In the genomic region with DNA sequence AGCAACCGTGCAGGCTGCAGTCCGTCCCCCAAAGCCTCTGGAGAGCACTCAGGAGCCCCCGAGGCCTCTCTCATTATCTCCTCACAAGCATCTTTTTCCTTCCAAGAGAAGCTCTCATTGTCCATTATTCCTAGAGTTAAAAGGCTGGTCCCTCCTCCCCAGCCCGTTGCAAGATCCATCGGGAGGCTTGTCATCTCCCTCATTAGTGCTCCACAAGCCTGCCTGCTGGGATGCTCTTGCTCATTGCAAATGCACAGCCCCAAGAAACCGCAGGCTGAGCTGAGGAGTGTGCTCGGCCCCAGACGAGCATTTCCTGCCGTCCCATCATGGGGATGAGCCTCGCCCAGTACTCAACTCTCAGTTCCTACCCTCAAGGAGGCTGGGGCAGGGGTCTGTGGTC, we compare ENCODE assay signal across 21 cellular contexts. TPM values are rescaled to one million over a fixed set of nuclear protein-coding genes. Genes with fewer than 3 reads are reported as not detected.
A peak's percentile ranks its signal among the peaks of the same experiment; 100 is the strongest.
DNase-seq lines count a peak whose midpoint lies in the region; ATAC-seq and TF ChIP-seq lines count a peak whose summit lies in the region.
"Had no signal": no experiment of that assay in that cellular context is flagged by ENCODE, and none has a peak within 500 bp of the region (broad histone marks: within the 10 kb centered on the region; RNA-seq: fewer than 3 reads in every experiment).

No MANE protein-coding gene starts in this region.

- no peaks in the 10 kb centered on the region for H3K27me3 Mint-ChIP-seq in HFFc6 (ENCODE audit: insufficient read depth)
- H3K27me3 Mint-ChIP-seq in glutamatergic neuron (ENCODE audit: unreplicated experiment), result peaks cover 6% of the 10 kb centered on the region
- peaks cover 0 to 8% of the 10 kb centered on the region in 2 donors for H3K27me3 Mint-ChIP-seq in natural killer cell treated with Interleukin-12 subunit alpha and Interleukin-12 subunit beta and Interleukin-15 and Interleukin-18, amount 100 ng/mL, for 72 hours

- H3K36me3 ChIP-seq in RWPE2 (ENCODE audit: low read depth), result no peaks in the 10 kb centered on the region
- H3K36me3 ChIP-seq in SJCRH30, result no peaks in the 10 kb centered on the region
- H3K36me3 ChIP-seq: MG63, neutrophil, sigmoid colon had no signal

- TF ChIP-seq CTCF in HFFc6 (IDR thresholded peaks at IDR 0.05) (no peak), RWPE2 (IDR thresholded peaks at IDR 0.05; ENCODE audit: poor library complexity, severe bottlenecking) (no peak), glutamatergic neuron (IDR thresholded peaks at IDR 0.05; ENCODE audit: partially characterized antibody, unreplicated experiment) (no peak)

- H3K27ac Mint-ChIP-seq in HFFc6, result peak overlapping the region; percentile 9; the same call in 1 of the 2 replicates
- peak overlapping the region; percentile 34 for H3K27ac Mint-ChIP-seq in glutamatergic neuron (ENCODE audit: unreplicated experiment)
- H3K27ac Mint-ChIP-seq in natural killer cell treated with Interleukin-12 subunit alpha and Interleukin-12 subunit beta and Interleukin-15 and Interleukin-18, amount 100 ng/mL, for 72 hours, result no peak overlapping the region
- H3K27ac Mint-ChIP-seq: activated CD4-positive, alpha-beta T cell treated with anti-CD3 and anti-CD28 coated beads for 36 hours; immature natural killer cell; memory B cell had no signal

- ATAC-seq in RWPE2 (ENCODE audit: low read depth), result no peak
- ATAC-seq in natural killer cell treated with Interleukin-12 subunit alpha and Interleukin-12 subunit beta and Interleukin-15 and Interleukin-18, amount 100 ng/mL, for 72 hours, result no peak
- ATAC-seq: activated CD4-positive, alpha-beta T cell treated with anti-CD3 and anti-CD28 coated beads for 36 hours had no signal

- H3K9me3 Mint-ChIP-seq in HFFc6 (no peaks in the 10 kb centered on the region), glutamatergic neuron (ENCODE audit: unreplicated experiment) (peaks cover 7% of the 10 kb centered on the region)
- H3K9me3 Mint-ChIP-seq in natural killer cell treated with Interleukin-12 subunit alpha and Interleukin-12 subunit beta and Interleukin-15 and Interleukin-18, amount 100 ng/mL, for 72 hours, result no peaks in the 10 kb centered on the region
- H3K9me3 Mint-ChIP-seq: immature natural killer cell, memory B cell had no signal

- H3K36me3 Mint-ChIP-seq in HFFc6 (ENCODE audit: low read depth) (no peaks in the 10 kb centered on the region; the same call in 1 of the 2 replicates), glutamatergic neuron (ENCODE audit: unreplicated experiment) (peaks cover 6% of the 10 kb centered on the region)
- H3K36me3 Mint-ChIP-seq in natural killer cell treated with Interleukin-12 subunit alpha and Interleukin-12 subunit beta and Interleukin-15 and Interleukin-18, amount 100 ng/mL, for 72 hours, result no peaks in the 10 kb centered on the region
- H3K36me3 Mint-ChIP-seq: immature natural killer cell, memory B cell had no signal

- peak overlapping the region; percentile 96 for H3K27ac ChIP-seq in RWPE2 (ENCODE audit: poor library complexity, severe bottlenecking)
- H3K27ac ChIP-seq in SJCRH30, result no peak overlapping the region
- H3K27ac ChIP-seq: neutrophil had no signal

- H3K4me3 Mint-ChIP-seq in HFFc6 (peak overlapping the region; percentile 31; the same call in 1 of the 2 replicates), glutamatergic neuron (ENCODE audit: unreplicated experiment) (no peak overlapping the region)
- no peak overlapping the region for H3K4me3 Mint-ChIP-seq in natural killer cell treated with Interleukin-12 subunit alpha and Interleukin-12 subunit beta and Interleukin-15 and Interleukin-18, amount 100 ng/mL, for 72 hours
- H3K4me3 Mint-ChIP-seq: activated CD4-positive, alpha-beta T cell treated with anti-CD3 and anti-CD28 coated beads for 36 hours; immature natural killer cell; memory B cell had no signal

- peaks cover 85% of the 10 kb centered on the region for H3K4me1 Mint-ChIP-seq in HFFc6 (ENCODE audit: low read depth)
- H3K4me1 Mint-ChIP-seq in glutamatergic neuron (ENCODE audit: low read depth, unreplicated experiment), result peaks cover 37% of the 10 kb centered on the region
- H3K4me1 Mint-ChIP-seq in natural killer cell treated with Interleukin-12 subunit alpha and Interleukin-12 subunit beta and Interleukin-15 and Interleukin-18, amount 100 ng/mL, for 72 hours (ENCODE audit: low read depth in 2 of 2), result peaks cover 7 to 20% of the 10 kb centered on the region in 2 donors
- H3K4me1 Mint-ChIP-seq: memory B cell had no signal

- H3K9me3 ChIP-seq in RWPE2 (ENCODE audit: severe bottlenecking) (no peaks in the 10 kb centered on the region), SJCRH30 (replicated peaks) (no peaks in the 10 kb centered on the region)
- H3K9me3 ChIP-seq: MG63, neutrophil, sigmoid colon had no signal

- H3K4me3 ChIP-seq in RWPE2 (ENCODE audit: severe bottlenecking) (no peak overlapping the region), SJCRH30 (no peak overlapping the region)
- H3K4me3 ChIP-seq: coronary artery, MG63, sigmoid colon had no signal

- no peaks in the 10 kb centered on the region for H3K27me3 ChIP-seq in RWPE2 (ENCODE audit: insufficient read depth, poor library complexity, severe bottlenecking)
- H3K27me3 ChIP-seq in SJCRH30, result no peaks in the 10 kb centered on the region
- H3K27me3 ChIP-seq: MG63, sigmoid colon had no signal

- peaks cover 39% of the 10 kb centered on the region for H3K4me1 ChIP-seq in RWPE2 (ENCODE audit: insufficient read depth, poor library complexity, severe bottlenecking)
- peaks cover 15% of the 10 kb centered on the region; the same call in 1 of the 2 replicates for H3K4me1 ChIP-seq in SJCRH30

- no peak for DNase-seq in HFFc6
- DNase-seq in RWPE2 (ENCODE audit: low spot score), result no peak
- peak; percentile 53 for DNase-seq in glutamatergic neuron
- peak; percentile 70 for DNase-seq in retina
- no peak for DNase-seq in ecto neural progenitor cell (ENCODE audit: low spot score)
- no peak for DNase-seq in NCI-H1436 (lab: John Stamatoyannopoulos, UW)
- DNase-seq in natural killer cell treated with Interleukin-12 subunit alpha and Interleukin-12 subunit beta and Interleukin-15 and Interleukin-18, amount 100 ng/mL, for 72 hours (ENCODE audit: low spot score), result no peak
- no peak for DNase-seq in SJCRH30
- DNase-seq: activated CD4-positive, alpha-beta T cell treated with anti-CD3 and anti-CD28 coated beads for 36 hours; activated gamma-delta T cell; AML-193; COR-L47; immature natural killer cell; MG63; NCI-H2029 treated with DMSO at 0.1 percent for 48 hours; NCI-H748 treated with DMSO at 0.1 percent for 48 hours; sigmoid colon; stimulated activated CD4-positive, alpha-beta T cell treated with anti-CD3 and anti-CD28 coated beads, Interleukin-2, amount 100 ng/mL, for 48 hours had no signal

RNA-seq across cellular contexts. Expression of a gene that starts 23.3 kb away (rescaled TPM):
- 10 to 100 TPM; 11.0 to 37.3 (median 14.1) TPM for total RNA-seq in HFFc6 (2021; fragmentation: NEBNext Ultra II Directional; extraction: Animal tissue kit (Norgen Biotek cat#: 25700))
- 18.8 TPM for total RNA-seq in glutamatergic neuron (ENCODE audit: unreplicated experiment)
- 1 to 10 TPM in 1 of 2 donors, under 1 TPM in 1; 0.05 to 1.6 TPM for total RNA-seq in natural killer cell treated with Interleukin-12 subunit alpha and Interleukin-12 subunit beta and Interleukin-15 and Interleukin-18, amount 100 ng/mL, for 72 hours
- total RNA-seq in SJCRH30 (2014; rRNA removed; shearing (Covaris generic)), result 4.0 and 4.4 TPM in 2 replicates
- total RNA-seq: activated CD4-positive, alpha-beta T cell treated with anti-CD3 and anti-CD28 coated beads for 36 hours had no signal

Comparison
In these comparisons a context has a peak if more than half of its experiments do, and no peak if none do; other contexts are left out.
1. DNase-seq: peak in glutamatergic neuron (single experiment) and retina (single experiment); none in HFFc6 (single experiment), RWPE2 (single experiment), ecto neural progenitor cell (single experiment), NCI-H1436 (single experiment), natural killer cell treated with Interleukin-12 subunit alpha and Interleukin-12 subunit beta and Interleukin-15 and Interleukin-18, amount 100 ng/mL, for 72 hours (single experiment) and SJCRH30 (0 of 2).
2. H3K27ac Mint-ChIP-seq: peak in HFFc6 (single experiment) and glutamatergic neuron (single experiment); none in natural killer cell treated with Interleukin-12 subunit alpha and Interleukin-12 subunit beta and Interleukin-15 and Interleukin-18, amount 100 ng/mL, for 72 hours (0 of 2).